ENCODE assay signal across 10 cellular contexts in genomic region chr15:56786966-56787365, GRCh38. TPM values are rescaled to one million over a fixed set of nuclear protein-coding genes. Genes with fewer than 3 reads are reported as not detected.
A peak's percentile ranks its signal among the peaks of the same experiment; 100 is the strongest.
DNase-seq lines count a peak whose midpoint lies in the region; ATAC-seq, FAIRE-seq and TF ChIP-seq lines count a peak whose summit lies in the region.
"Had no signal": no experiment of that assay in that cellular context is flagged by ENCODE, and none has a peak within 500 bp of the region (broad histone marks: within the 10 kb centered on the region; RNA-seq: fewer than 3 reads in every experiment).

No MANE protein-coding gene starts in this region.

- ATAC-seq in GM19463 (IDR thresholded peaks at IDR 0.05; ENCODE audit: unreplicated experiment), result peak; percentile 75
- ATAC-seq in HG03108 (IDR thresholded peaks at IDR 0.05; ENCODE audit: unreplicated experiment), result peak; percentile 80
- no peak for ATAC-seq in HG03039 (IDR thresholded peaks at IDR 0.05; ENCODE audit: unreplicated experiment)

- H3K9me3 ChIP-seq in smooth muscle cell (replicated peaks; ENCODE audit: low read depth), result no peaks in the 10 kb centered on the region
- H3K9me3 ChIP-seq: thoracic aorta had no signal

- 87% methylated on average over 5 of the region's 5 CpGs for WGBS in smooth muscle cell (ENCODE audit: low lambda C conversion rate)

- H3K4me3 ChIP-seq in smooth muscle cell, result no peak overlapping the region
- H3K4me3 ChIP-seq: thoracic aorta had no signal

- H3K4me1 ChIP-seq in smooth muscle cell (ENCODE audit: low read depth), result no peaks in the 10 kb centered on the region

- no peaks in the 10 kb centered on the region for H3K36me3 ChIP-seq in smooth muscle cell (ENCODE audit: low read depth)
- H3K36me3 ChIP-seq: thoracic aorta had no signal

- H3F3A ChIP-seq in smooth muscle cell (ENCODE audit: low read depth), result no peaks in the 10 kb centered on the region

- no peak overlapping the region for H2AFZ ChIP-seq in smooth muscle cell (ENCODE audit: low read depth)

- H3K4me2 ChIP-seq in smooth muscle cell, result no peak overlapping the region

- DNase-seq in GM18507 (ENCODE audit: extremely low spot score, insufficient read length, low read depth), result peak; percentile 28
- peak; percentile 22 for DNase-seq in fibroblast of gingiva (ENCODE audit: low read depth)
- DNase-seq in smooth muscle cell (lab: John Stamatoyannopoulos, UW; ENCODE audit: unreplicated experiment), result no peak
- no peak for DNase-seq in HTR-8/SVneo (ENCODE audit: insufficient read length, low spot score)
- DNase-seq: stimulated activated CD4-positive, alpha-beta T cell treated with anti-CD3 and anti-CD28 coated beads, Interleukin-2, amount 100 ng/mL, for 24 hours had no signal

- no peak for TF ChIP-seq CTCF in smooth muscle cell (IDR thresholded peaks at IDR 0.05; ENCODE audit: borderline replicate concordance, insufficient read depth, poor library complexity, severe bottlenecking)

- FAIRE-seq in GM18507 (lab: Jason Lieb, UNC), result peak; percentile 67
- FAIRE-seq in HTR-8/SVneo (lab: Jason Lieb, UNC), result no peak
- FAIRE-seq: islet of Langerhans had no signal

- no peaks in the 10 kb centered on the region for H3K27me3 ChIP-seq in smooth muscle cell (ENCODE audit: low read depth)

- no peak overlapping the region for H3K9ac ChIP-seq in smooth muscle cell (ENCODE audit: low read depth)

- H4K20me1 ChIP-seq in smooth muscle cell (ENCODE audit: low read depth), result no peaks in the 10 kb centered on the region

- H3K79me2 ChIP-seq in smooth muscle cell (ENCODE audit: low read depth), result no peaks in the 10 kb centered on the region

- H3K27ac ChIP-seq in smooth muscle cell (ENCODE audit: low read depth), result no peak overlapping the region
- H3K27ac ChIP-seq: thoracic aorta had no signal

RNA-seq across cellular contexts. Expression of gene ZNF280D, which starts 53.7 kb away (rescaled TPM):
- 2.9 and 4.3 TPM in 2 replicates for total RNA-seq in smooth muscle cell
- polyA plus RNA-seq in smooth muscle cell, result 0.47 and 0.94 TPM in 2 replicates

Comparison
In these comparisons a context has a peak if more than half of its experiments do, and no peak if none do; other contexts are left out.
1. DNase-seq: peak in GM18507 (single experiment) and fibroblast of gingiva (single experiment); none in smooth muscle cell (single experiment) and HTR-8/SVneo (single experiment).